Comparison of ENCODE assay signal across 1 cellular context in genomic region chr2:54708584-54709340, GRCh38.
TF ChIP-seq lines count a peak whose summit lies in the region.

No MANE protein-coding gene starts in this region.

TF ChIP-seq in GM23338, 12 proteins besides CTCF, POLR2A, EP300 and RAD21 (continued from another document):
- TF ChIP-seq ZNF462 (CRISPR knock-in tag; IDR thresholded peaks at IDR 0.05) = no peak
- TF ChIP-seq EZH2phosphoT487 (IDR thresholded peaks at IDR 0.05; ENCODE audit: unreplicated experiment) = no peak
- no peak for TF ChIP-seq JUNB (IDR thresholded peaks at IDR 0.05; ENCODE audit: unreplicated experiment)
- TF ChIP-seq STAT1 (IDR thresholded peaks at IDR 0.05; ENCODE audit: unreplicated experiment) = no peak
- TF ChIP-seq EZH2 (IDR thresholded peaks at IDR 0.05; ENCODE audit: low read depth, unreplicated experiment) = no peak
- TF ChIP-seq CREB1 (CRISPR knock-in tag; IDR thresholded peaks at IDR 0.05; ENCODE audit: low read depth) = no peak
- no peak for TF ChIP-seq ETS1 (IDR thresholded peaks at IDR 0.05)
- TF ChIP-seq ZNF114 (CRISPR knock-in tag; IDR thresholded peaks at IDR 0.05) = no peak
